ENCODE assay signal across 19 cellular contexts in the genomic region with DNA sequence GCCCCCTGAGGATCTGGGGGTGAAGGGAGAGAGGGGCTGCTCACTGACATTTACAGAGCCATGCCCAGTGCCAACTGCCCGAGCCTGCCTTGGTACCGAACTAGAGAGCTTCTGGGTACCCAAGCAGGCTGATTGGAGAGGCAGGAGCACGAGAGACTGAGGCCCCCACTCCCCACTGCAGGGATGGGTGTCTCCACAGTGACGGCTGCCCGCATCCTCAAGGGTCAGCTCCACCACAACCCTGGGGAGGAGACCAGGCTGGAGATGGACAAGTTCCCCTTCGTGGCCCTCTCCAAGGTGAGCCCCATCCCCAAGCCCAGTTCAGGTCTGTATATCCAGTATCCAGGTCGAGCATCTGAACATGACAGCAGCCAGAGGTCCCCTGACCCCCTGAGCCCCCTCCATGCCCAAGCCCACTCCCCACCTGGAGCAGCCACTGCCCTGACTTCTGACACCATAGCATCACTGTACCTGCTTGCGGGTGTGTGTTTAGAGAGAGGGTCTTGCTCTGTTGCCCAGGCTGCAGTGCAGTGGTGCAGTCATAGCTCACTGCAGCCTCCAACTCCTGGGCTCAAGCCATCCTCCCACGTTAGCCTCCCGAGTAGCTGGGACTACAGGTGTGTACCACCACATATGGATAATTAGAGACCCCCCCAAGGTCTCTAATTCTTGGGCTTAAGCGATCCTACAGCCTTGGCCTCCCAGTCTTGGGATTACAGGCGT. TPM values are rescaled to one million over a fixed set of nuclear protein-coding genes. Genes with fewer than 3 reads are reported as not detected.
A peak's percentile ranks its signal among the peaks of the same experiment; 100 is the strongest.
DNase-seq lines count a peak whose midpoint lies in the region; ATAC-seq and TF ChIP-seq lines count a peak whose summit lies in the region.
"Had no signal": no experiment of that assay in that cellular context is flagged by ENCODE, and none has a peak within 500 bp of the region (broad histone marks: within the 10 kb centered on the region; RNA-seq: fewer than 3 reads in every experiment).

No MANE protein-coding gene starts in this region.

- H3K9me3 ChIP-seq in gastroesophageal sphincter (no peaks in the 10 kb centered on the region), osteoblast (ENCODE audit: low read depth, low read length) (no peaks in the 10 kb centered on the region), MG63 (no peaks in the 10 kb centered on the region), uterus (no peaks in the 10 kb centered on the region)
- H3K9me3 ChIP-seq: BE2C had no signal

- no peak for DNase-seq in WTC11 (ENCODE audit: low spot score)
- DNase-seq in osteoblast (ENCODE audit: insufficient read length, low spot score, missing footprints), result peak; percentile 64
- DNase-seq in DMS153 (lab: John Stamatoyannopoulos, UW), result no peak
- DNase-seq in MG63, result no peak
- DNase-seq in uterus, result no peak
- DNase-seq: ACHN; BE2C; C1 segment of cervical spinal cord; CD4-positive, CD25-positive, alpha-beta regulatory T cell; CD8-positive, alpha-beta memory T cell; COR-L47; DMS 273 treated with DMSO at 0.1 percent for 48 hours; GM23248; HCEC 1CT; HFFc6 had no signal

- H3K27ac ChIP-seq in gastroesophageal sphincter (no peak overlapping the region), osteoblast (ENCODE audit: low read depth, low read length) (no peak overlapping the region), uterus (no peak overlapping the region)
- H3K27ac ChIP-seq: GM23248, HL-60 had no signal

- H3K27ac Mint-ChIP-seq in WTC11, result no peak overlapping the region
- H3K27ac Mint-ChIP-seq: CD4-positive, CD25-positive, alpha-beta regulatory T cell; HFFc6; IgD-negative memory B cell had no signal

- no peaks in the 10 kb centered on the region for H3K79me2 ChIP-seq in osteoblast (ENCODE audit: insufficient read depth, low read length)

- H3K4me2 ChIP-seq in osteoblast (ENCODE audit: insufficient read depth, low read length), result no peak overlapping the region

- ATAC-seq in WTC11, result no peak
- ATAC-seq in gastroesophageal sphincter, result peak; percentile 28

- WGBS in gastroesophageal sphincter (ENCODE audit: low coverage in 1 of 2), 2 donors, result 80 to 89% methylated on average over 1 to 3 of the region's 12 CpGs

- no peak for TF ChIP-seq EP300 in gastroesophageal sphincter (IDR thresholded peaks at IDR 0.05)

- intact Hi-C loops in uterus (cut with DNase I; ENCODE audit: low total_unique reads), result no loop called here

- H2AFZ ChIP-seq in osteoblast (ENCODE audit: low read length), result no peak overlapping the region
- H2AFZ ChIP-seq: GM23248 had no signal

- no peaks in the 10 kb centered on the region for H3K36me3 ChIP-seq in gastroesophageal sphincter
- peaks cover 9% of the 10 kb centered on the region for H3K36me3 ChIP-seq in osteoblast (ENCODE audit: insufficient read depth, low read length)
- no peaks in the 10 kb centered on the region for H3K36me3 ChIP-seq in MG63
- H3K36me3 ChIP-seq in uterus, result no peaks in the 10 kb centered on the region
- H3K36me3 ChIP-seq: BE2C had no signal

- H3K9me3 Mint-ChIP-seq in WTC11, result no peaks in the 10 kb centered on the region
- H3K9me3 Mint-ChIP-seq: CD4-positive, CD25-positive, alpha-beta regulatory T cell; CD8-positive, alpha-beta memory T cell; HFFc6; IgD-negative memory B cell had no signal

- no peaks in the 10 kb centered on the region for H3K4me1 ChIP-seq in gastroesophageal sphincter
- H3K4me1 ChIP-seq in osteoblast (ENCODE audit: insufficient read depth, low read length), result peaks cover 11% of the 10 kb centered on the region
- H3K4me1 ChIP-seq in uterus, result no peaks in the 10 kb centered on the region
- H3K4me1 ChIP-seq: BE2C had no signal

- no peaks in the 10 kb centered on the region for H3K27me3 Mint-ChIP-seq in WTC11 (ENCODE audit: low read depth)

- no peak overlapping the region for H3K4me3 Mint-ChIP-seq in WTC11
- H3K4me3 Mint-ChIP-seq: CD4-positive, CD25-positive, alpha-beta regulatory T cell; CD8-positive, alpha-beta memory T cell; HFFc6; IgD-negative memory B cell had no signal

- no peaks in the 10 kb centered on the region for H4K20me1 ChIP-seq in osteoblast (ENCODE audit: insufficient read depth, low read length)

- CTCF ChIA-PET in WTC11 (lab: Charles Lee), result no interaction called here

- no peaks in the 10 kb centered on the region for H3K4me1 Mint-ChIP-seq in WTC11
- H3K4me1 Mint-ChIP-seq: CD4-positive, CD25-positive, alpha-beta regulatory T cell; CD8-positive, alpha-beta memory T cell; IgD-negative memory B cell had no signal

- POLR2A ChIA-PET in WTC11 (lab: Charles Lee), result no interaction called here

- no peak overlapping the region for H3K4me3 ChIP-seq in gastroesophageal sphincter
- H3K4me3 ChIP-seq in osteoblast (ENCODE audit: insufficient read depth, low read length), result no peak overlapping the region
- H3K4me3 ChIP-seq in MG63, result no peak overlapping the region
- H3K4me3 ChIP-seq in uterus, result no peak overlapping the region
- H3K4me3 ChIP-seq: GM23248 had no signal

- TF ChIP-seq CTCF in WTC11 (IDR thresholded peaks at IDR 0.05), result no peak
- no peak for TF ChIP-seq CTCF in gastroesophageal sphincter (IDR thresholded peaks at IDR 0.05)
- TF ChIP-seq CTCF in osteoblast (IDR thresholded peaks at IDR 0.05; ENCODE audit: extremely low read depth, low read depth, low read length), result no peak
- no peak for TF ChIP-seq CTCF in uterus (IDR thresholded peaks at IDR 0.05)

- peaks cover 53% of the 10 kb centered on the region for H3K27me3 ChIP-seq in gastroesophageal sphincter
- peaks cover 4% of the 10 kb centered on the region for H3K27me3 ChIP-seq in osteoblast (ENCODE audit: insufficient read depth, low read length)
- H3K27me3 ChIP-seq in MG63, result no peaks in the 10 kb centered on the region
- H3K27me3 ChIP-seq in uterus, result no peaks in the 10 kb centered on the region
- H3K27me3 ChIP-seq: BE2C had no signal

- peaks cover 7% of the 10 kb centered on the region; the same call in 1 of the 2 replicates for H3K36me3 Mint-ChIP-seq in WTC11
- H3K36me3 Mint-ChIP-seq: CD4-positive, CD25-positive, alpha-beta regulatory T cell; CD8-positive, alpha-beta memory T cell; IgD-negative memory B cell had no signal

- TF ChIP-seq POLR2A in gastroesophageal sphincter (IDR thresholded peaks at IDR 0.05), result no peak
- no peak for TF ChIP-seq POLR2A in uterus (IDR thresholded peaks at IDR 0.05)

TF ChIP-seq in WTC11, 78 proteins besides CTCF, POLR2A, EP300 and RAD21:
- TF ChIP-seq NR1H2 (CRISPR knock-in tag; IDR thresholded peaks at IDR 0.05) (no peak), ZNF121 (CRISPR knock-in tag; IDR thresholded peaks at IDR 0.05) (peak; percentile 93), CREB1 (CRISPR knock-in tag; IDR thresholded peaks at IDR 0.05) (no peak), FOXK1 (CRISPR knock-in tag; IDR thresholded peaks at IDR 0.05) (no peak), GABPB1 (CRISPR knock-in tag; IDR thresholded peaks at IDR 0.05) (no peak), KAT7 (CRISPR knock-in tag; IDR thresholded peaks at IDR 0.05; ENCODE audit: borderline replicate concordance) (no peak)
- TF ChIP-seq, protein P1, sequence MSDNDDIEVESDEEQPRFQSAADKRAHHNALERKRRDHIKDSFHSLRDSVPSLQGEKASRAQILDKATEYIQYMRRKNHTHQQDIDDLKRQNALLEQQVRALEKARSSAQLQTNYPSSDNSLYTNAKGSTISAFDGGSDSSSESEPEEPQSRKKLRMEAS (CRISPR knock-in tag; IDR thresholded peaks at IDR 0.05), result no peak

RNA-seq across cellular contexts. Expression of a gene that starts 51.9 kb away (rescaled TPM):
- total RNA-seq in WTC11 (2021), result 140 to 148 TPM (median 148 TPM) in 3 replicates
- 1 to 10 TPM in 3 of 4 donors, under 1 TPM in 1; 0.62 to 6.1 (median 3.9) TPM for total RNA-seq in gastroesophageal sphincter
- 7.1 and 8.0 TPM in 2 replicates for total RNA-seq in osteoblast
- total RNA-seq in MG63 (2014; rRNA removed; shearing (Covaris generic); ENCODE audit: low replicate concordance), result 1.9 and 4.2 TPM in 2 replicates
- 1 to 10 TPM; 2.8 to 6.4 (median 4.4) TPM for total RNA-seq in uterus
- total RNA-seq: CD4-positive, CD25-positive, alpha-beta regulatory T cell; CD8-positive, alpha-beta memory T cell; GM23248; HT1080 had no signal

Comparison
In these comparisons a context has a peak if more than half of its experiments do, and no peak if none do; other contexts are left out.
1. RNA of a gene that starts 51.9 kb away (total RNA-seq): 140 to 148 TPM in WTC11; 7.1 to 8.0 TPM in osteoblast, 2.8 to 6.4 TPM in uterus, 0.62 to 6.1 TPM in gastroesophageal sphincter and 1.9 to 4.2 TPM in MG63; every median in the first group is over 10 times any median in the second.